Comparison of ENCODE assay signal across 26 cellular contexts in genomic region chr6:109230444-109230843, GRCh38.
A peak's percentile ranks its signal among the peaks of the same experiment; 100 is the strongest.
DNase-seq lines count a peak whose midpoint lies in the region; ATAC-seq and TF ChIP-seq lines count a peak whose summit lies in the region.
"Had no signal": no experiment of that assay in that cellular context is flagged by ENCODE, and none has a peak within 500 bp of the region (broad histone marks: within the 10 kb centered on the region; RNA-seq: fewer than 3 reads in every experiment).

No MANE protein-coding gene starts in this region.

- no peak for TF ChIP-seq CTCF in 22Rv1 (IDR thresholded peaks at IDR 0.05)
- TF ChIP-seq CTCF in coronary artery (IDR thresholded peaks at IDR 0.05), result no peak
- TF ChIP-seq CTCF in adrenal gland (IDR thresholded peaks at IDR 0.05), result no peak

- intact Hi-C loops in adrenal gland (cut with DNase I), result no loop called here

- TF ChIP-seq POLR2A in adrenal gland (IDR thresholded peaks at IDR 0.05), result no peak

- H3K27me3 ChIP-seq in muscle layer of duodenum (ENCODE audit: low read depth, low read length) (no peaks in the 10 kb centered on the region), adrenal gland (no peaks in the 10 kb centered on the region)
- H3K27me3 ChIP-seq: SJCRH30 had no signal

- ATAC-seq in HG03159 (IDR thresholded peaks at IDR 0.05; ENCODE audit: unreplicated experiment), result no peak
- ATAC-seq: SK-N-SH treated with all-trans-retinoic acid at 6 μM for 48 hours had no signal

- DNase-seq in LoVo (ENCODE audit: low spot score), result peak; percentile 76
- no peak for DNase-seq in coronary artery (ENCODE audit: low spot score)
- no peak for DNase-seq in NCI-H187 (lab: John Stamatoyannopoulos, UW)
- no peak for DNase-seq in adrenal gland
- DNase-seq in NCI-H2029 (lab: John Stamatoyannopoulos, UW), result no peak
- DNase-seq: CD4-positive, CD25-positive, alpha-beta regulatory T cell; DMS153; DND-41; GOT3; HFFc6; Karpas-422; NCI-H1092 treated with DMSO at 0.1 percent for 48 hours; NCI-H1436; NCI-H187 treated with DMSO at 0.1 percent for 48 hours; NCI-H2107; NCI-H446 treated with DMSO at 0.1 percent for 48 hours; NCI-H526; NCI-H82; NK-92 treated with Interleukin-12 subunit alpha and Interleukin-12 subunit beta, amount 100 ng/mL, for 24 hours; OCI-M1; SJCRH30 had no signal

- 91 to 97% (median 93%) methylated on average over 7 of the region's 7 CpGs for WGBS in adrenal gland, 4 donors

- no peaks in the 10 kb centered on the region for H3K36me3 ChIP-seq in muscle layer of duodenum (ENCODE audit: control insufficient read depth in 1 of 2, insufficient read depth in 2 of 2, low read length in 2 of 2)
- H3K36me3 ChIP-seq in adrenal gland (replicated peaks in 1 of 2), result no peaks in the 10 kb centered on the region
- H3K36me3 ChIP-seq: HAP-1, SJCRH30 had no signal

- H3K27ac ChIP-seq in 22Rv1 (peak overlapping the region; percentile 76), coronary artery (peak overlapping the region; percentile 11 to 70), muscle layer of duodenum (ENCODE audit: low read length) (peak overlapping the region; percentile 92), adrenal gland (no peak overlapping the region)
- H3K27ac ChIP-seq: SJCRH30 had no signal

- H3K4me1 ChIP-seq in muscle layer of duodenum (ENCODE audit: control insufficient read depth in 1 of 2, insufficient read depth in 2 of 2, low read length in 2 of 2), result no peaks in the 10 kb centered on the region
- no peaks in the 10 kb centered on the region for H3K4me1 ChIP-seq in adrenal gland (replicated peaks in 1 of 2)
- H3K4me1 ChIP-seq: HAP-1, SJCRH30 had no signal

- no peak overlapping the region for H3K4me3 ChIP-seq in coronary artery
- no peak overlapping the region for H3K4me3 ChIP-seq in muscle layer of duodenum (ENCODE audit: low read depth in 1 of 2, low read length in 2 of 2)
- no peak overlapping the region for H3K4me3 ChIP-seq in adrenal gland
- H3K4me3 ChIP-seq: HAP-1, SJCRH30 had no signal

- H3K9me3 ChIP-seq in muscle layer of duodenum (ENCODE audit: control insufficient read depth in 1 of 2, low read length in 2 of 2), result no peaks in the 10 kb centered on the region
- no peaks in the 10 kb centered on the region for H3K9me3 ChIP-seq in adrenal gland (replicated peaks in 1 of 3)
- H3K9me3 ChIP-seq: HAP-1 had no signal

Comparison
In these comparisons a context has a peak if more than half of its experiments do, and no peak if none do; other contexts are left out.
1. H3K27ac ChIP-seq: peak in 22Rv1 (single experiment), coronary artery (2 of 2) and muscle layer of duodenum (single experiment); none in adrenal gland (0 of 5).